12 cellular contexts compared by ENCODE assay signal in genomic region chr22:43270314-43270908, GRCh38.
DNase-seq lines count a peak whose midpoint lies in the region; ATAC-seq and TF ChIP-seq lines count a peak whose summit lies in the region.
"Had no signal": no experiment of that assay in that cellular context is flagged by ENCODE, and none has a peak within 500 bp of the region (broad histone marks: within the 10 kb centered on the region; RNA-seq: fewer than 3 reads in every experiment).

No MANE protein-coding gene starts in this region.

- no peaks in the 10 kb centered on the region for H3K9me3 Mint-ChIP-seq in progenitor cell of endocrine pancreas (ENCODE audit: low read depth)
- H3K9me3 Mint-ChIP-seq: activated T-cell treated with anti-CD3 and anti-CD28 coated beads, Interleukin-2, amount 50 U/mL, for 24 hours; brain had no signal

- no peak for ATAC-seq in HG03196 (IDR thresholded peaks at IDR 0.05; ENCODE audit: unreplicated experiment)
- ATAC-seq: left lung had no signal

- no peak overlapping the region for H3K4me3 ChIP-seq in HFF-Myc (replicated peaks; ENCODE audit: low read depth, low read length)
- no peak overlapping the region for H3K4me3 ChIP-seq in cardiac fibroblast (replicated peaks in 1 of 2; ENCODE audit: low read depth in 2 of 2, low read length in 2 of 2)
- H3K4me3 ChIP-seq: left lung had no signal

- peaks cover 58% of the 10 kb centered on the region for H3K27me3 Mint-ChIP-seq in progenitor cell of endocrine pancreas
- H3K27me3 Mint-ChIP-seq: activated T-cell treated with anti-CD3 and anti-CD28 coated beads, Interleukin-2, amount 50 U/mL, for 24 hours; brain had no signal

- no peak overlapping the region for H3K27ac Mint-ChIP-seq in progenitor cell of endocrine pancreas
- H3K27ac Mint-ChIP-seq: activated T-cell treated with anti-CD3 and anti-CD28 coated beads, Interleukin-2, amount 50 U/mL, for 24 hours had no signal

- H3K4me1 Mint-ChIP-seq in progenitor cell of endocrine pancreas (ENCODE audit: low read depth), result no peaks in the 10 kb centered on the region

- peak; percentile 10 for DNase-seq in NCI-H345 (lab: John Stamatoyannopoulos, UW)
- no peak for DNase-seq in NCI-H345 treated with DMSO at 0.1 percent for 48 hours (lab: John Stamatoyannopoulos, UW; ENCODE audit: unreplicated experiment)
- no peak for DNase-seq in HFF-Myc (ENCODE audit: extremely low read depth, low read depth)
- no peak for DNase-seq in cardiac fibroblast (ENCODE audit: low read depth in 2 of 2)
- DNase-seq in progenitor cell of endocrine pancreas (ENCODE audit: low spot score, unreplicated experiment), result no peak
- no peak for DNase-seq in NCI-H446 (lab: John Stamatoyannopoulos, UW)
- DNase-seq in HK-2 (ENCODE audit: unreplicated experiment), result no peak
- DNase-seq: activated T-cell treated with anti-CD3 and anti-CD28 coated beads, Interleukin-2, amount 50 U/mL, for 24 hours; left lung; stimulated activated CD4-positive, alpha-beta T cell treated with anti-CD3 and anti-CD28 coated beads, Interleukin-2, amount 100 ng/mL, for 48 hours had no signal

- TF ChIP-seq CTCF in HFF-Myc (IDR thresholded peaks at IDR 0.05; ENCODE audit: low read depth, low read length, missing control alignments), result peak; percentile 18
- peak; percentile 15 for TF ChIP-seq CTCF in cardiac fibroblast (IDR thresholded peaks at IDR 0.05; ENCODE audit: low read depth, low read length)
- TF ChIP-seq CTCF in progenitor cell of endocrine pancreas (IDR thresholded peaks at IDR 0.05; ENCODE audit: unreplicated experiment), result peak; percentile 40

- H3K36me3 Mint-ChIP-seq in progenitor cell of endocrine pancreas (ENCODE audit: insufficient read depth), result no peaks in the 10 kb centered on the region
- H3K36me3 Mint-ChIP-seq: brain had no signal

- no peak overlapping the region for H3K4me3 Mint-ChIP-seq in progenitor cell of endocrine pancreas (ENCODE audit: low read depth)
- H3K4me3 Mint-ChIP-seq: activated T-cell treated with anti-CD3 and anti-CD28 coated beads, Interleukin-2, amount 50 U/mL, for 24 hours had no signal
